ENCODE assay signal across 9 cellular contexts in genomic region chr3:141243295-141243707, GRCh38. TPM values are rescaled to one million over a fixed set of nuclear protein-coding genes. Genes with fewer than 3 reads are reported as not detected.
DNase-seq lines count a peak whose midpoint lies in the region; ATAC-seq and TF ChIP-seq lines count a peak whose summit lies in the region.
"Had no signal": no experiment of that assay in that cellular context is flagged by ENCODE, and none has a peak within 500 bp of the region (broad histone marks: within the 10 kb centered on the region; RNA-seq: fewer than 3 reads in every experiment).

No MANE protein-coding gene starts in this region.

- H4K20me1 ChIP-seq in IMR-90 (ENCODE audit: insufficient read depth, low read length), result 0 out of 2 replicates have a peak, but pooled peaks cover 4% of the 10 kb centered on the region

- H2BK20ac ChIP-seq in IMR-90 (ENCODE audit: low read depth, low read length), result no peak overlapping the region

- TF ChIP-seq POLR2A in IMR-90 (IDR thresholded peaks at IDR 0.05; ENCODE audit: low read depth, low read length), result no peak
- TF ChIP-seq POLR2A in tibial nerve (IDR thresholded peaks at IDR 0.05), result no peak

- H3K4me1 Mint-ChIP-seq in HFFc6 (ENCODE audit: low read depth), result peaks cover 44% of the 10 kb centered on the region

- H2BK120ac ChIP-seq in IMR-90 (ENCODE audit: low read depth, low read length), result no peak overlapping the region

- H4K8ac ChIP-seq in IMR-90 (ENCODE audit: low read depth in 2 of 2, low read length in 2 of 2), result no peak overlapping the region

- TF ChIP-seq EP300 in tibial nerve (IDR thresholded peaks at IDR 0.05), result no peak

- H2AK5ac ChIP-seq in IMR-90 (ENCODE audit: low read depth, low read length), result no peak overlapping the region; the same call in 1 of the 2 replicates

- BruUV-seq in IMR-90 (replicated peaks; lab: Mats Ljungman, UMichigan), result no TSS peak

- dilution Hi-C loops in IMR-90 (cut with HindIII; ENCODE audit: low sequenced_read_pairs, unreplicated experiment), result no loop called here

- WGBS in IMR-90 (ENCODE audit: extremely low coverage in 2 of 2, insufficient read length in 1 of 2), 2 experiments, result 13% methylated on average over 4 of the region's 10 CpGs; no CpG with 5 or more reads in 1 of the 2 experiments
- WGBS in tibial nerve, 2 donors, result 57 to 66% methylated on average over 10 of the region's 10 CpGs

- H3K4me3 Mint-ChIP-seq in HFFc6, result no peak overlapping the region

- H3K18ac ChIP-seq in IMR-90 (ENCODE audit: low read depth, low read length), result no peak overlapping the region

- H3K4me3 ChIP-seq in IMR-90 (ENCODE audit: insufficient read depth, low read depth, low read length), result no peak overlapping the region
- no peak overlapping the region for H3K4me3 ChIP-seq in tibial nerve

- no peak overlapping the region for H4K5ac ChIP-seq in IMR-90 (ENCODE audit: low read depth, low read length)

- H2BK15ac ChIP-seq in IMR-90 (ENCODE audit: low read depth, low read length), result no peak overlapping the region

- in situ Hi-C loops in IMR-90 (cut with MboI; ENCODE audit: low sequenced_read_pairs), result no loop called here

- H3K9me1 ChIP-seq in IMR-90 (ENCODE audit: insufficient read depth, low read length), result peaks cover 24% of the 10 kb centered on the region

- no peak overlapping the region for H3K56ac ChIP-seq in IMR-90 (ENCODE audit: extremely low read depth, insufficient read depth, low read length)

- no peak overlapping the region for H3K27ac Mint-ChIP-seq in HFFc6

- H3K27ac ChIP-seq in IMR-90 (ENCODE audit: insufficient read depth, low read length) (no peak overlapping the region), tibial nerve (no peak overlapping the region)

- ATAC-seq in IMR-90 (ENCODE audit: low read depth), result peak; percentile 62

- H3K36me3 ChIP-seq in IMR-90 (ENCODE audit: control insufficient read depth, insufficient read depth, low read length), result no peaks in the 10 kb centered on the region
- peaks cover 0 to 3% (median 0%) of the 10 kb centered on the region in 3 donors for H3K36me3 ChIP-seq in tibial nerve

- no peak overlapping the region for H2BK5ac ChIP-seq in IMR-90 (ENCODE audit: low read depth, low read length, poor library complexity, severe bottlenecking)

- TF ChIP-seq RAD21 in IMR-90 (IDR thresholded peaks at IDR 0.05; ENCODE audit: low read length), result no peak

- H3K79me1 ChIP-seq in IMR-90 (ENCODE audit: low read depth in 1 of 2, low read length in 2 of 2), result peaks cover 0 to 16% of the 10 kb centered on the region in 2 experiments; a peak in 2 of 4 replicates

- H3K27me3 Mint-ChIP-seq in HFFc6 (ENCODE audit: insufficient read depth), result no peaks in the 10 kb centered on the region; the same call in none of the 2 replicates

- no peak overlapping the region for H3K4me2 ChIP-seq in IMR-90 (ENCODE audit: low read depth, low read length)

- no peaks in the 10 kb centered on the region for H3K36me3 Mint-ChIP-seq in HFFc6 (ENCODE audit: low read depth)

- H3K9me3 Mint-ChIP-seq in HFFc6, result no peaks in the 10 kb centered on the region

- POLR2A ChIA-PET in IMR-90 (lab: Charles Lee; ENCODE audit: unreplicated experiment), result no interaction called here

- H3K14ac ChIP-seq in IMR-90 (replicated peaks; ENCODE audit: low read depth, low read length), result 0 out of 2 replicates have a peak overlapping the region, but pooled peaks have one; percentile 67

- no peak overlapping the region for H3K4ac ChIP-seq in IMR-90 (ENCODE audit: low read depth, low read length)

- H2AK9ac ChIP-seq in IMR-90 (replicated peaks; ENCODE audit: low read depth, low read length, poor library complexity), result peak overlapping the region; percentile 33

- intact Hi-C loops in IMR-90 (cut with micrococcal nuclease), result no loop called here

- CTCF ChIA-PET in IMR-90 (lab: Yijun Ruan, JAX), result interaction anchor here (0.6 kb wide), 1 partner anchor 966 kb away, joined by 3 read pairs; no protein-coding TSS in a partner anchor

- peak; percentile 36 for DNase-seq in IMR-90
- DNase-seq in activated T-cell treated with anti-CD3 and anti-CD28 coated beads for 24 hours (ENCODE audit: low read depth), result peak; percentile 57
- DNase-seq in glomerular visceral epithelial cell (ENCODE audit: extremely low spot score), result peak; percentile 58
- DNase-seq in stimulated activated CD8-positive, alpha-beta memory T cell treated with anti-CD3 and anti-CD28 coated beads, Interleukin-12 subunit alpha, Interleukin-12 subunit beta, amount 100 ng/mL, for 1 hour (ENCODE audit: low read depth), result peak; percentile 47
- no peak for DNase-seq in NCI-H510A treated with DMSO at 0.1 percent for 48 hours (lab: John Stamatoyannopoulos, UW)
- no peak for DNase-seq in tibial nerve (ENCODE audit: low spot score in 2 of 2)
- DNase-seq in KG1 (lab: John Stamatoyannopoulos, UW), result no peak
- no peak for DNase-seq in HFFc6
- DNase-seq: T1000 had no signal

- H3K4me1 ChIP-seq in IMR-90 (ENCODE audit: control insufficient read depth, insufficient read depth, low read length), result peaks cover 15% of the 10 kb centered on the region
- H3K4me1 ChIP-seq in tibial nerve, result peaks cover 0 to 24% (median 0%) of the 10 kb centered on the region in 4 donors

- H3K9me3 ChIP-seq in IMR-90 (ENCODE audit: control insufficient read depth, insufficient read depth, low read length), result no peaks in the 10 kb centered on the region
- no peaks in the 10 kb centered on the region for H3K9me3 ChIP-seq in tibial nerve

- TF ChIP-seq CTCF in IMR-90 (conservative IDR thresholded peaks at IDR 0.05; ENCODE audit: low read depth, low read length) (no peak), tibial nerve (IDR thresholded peaks at IDR 0.05) (no peak), HFFc6 (IDR thresholded peaks at IDR 0.05) (no peak)

- H3K23ac ChIP-seq in IMR-90 (ENCODE audit: low read depth, low read length), result no peak overlapping the region

- no peak overlapping the region for H4K91ac ChIP-seq in IMR-90 (ENCODE audit: insufficient read depth, low read depth, low read length)

- H2AFZ ChIP-seq in IMR-90 (replicated peaks; ENCODE audit: low read length, poor library complexity), result peak overlapping the region; percentile 57

- H3K27me3 ChIP-seq in IMR-90 (ENCODE audit: control insufficient read depth, insufficient read depth, low read length), result no peaks in the 10 kb centered on the region
- H3K27me3 ChIP-seq in tibial nerve, result no peaks in the 10 kb centered on the region

- no peak overlapping the region for H3K9ac ChIP-seq in IMR-90 (ENCODE audit: low read depth, low read length)

TF ChIP-seq in IMR-90, 13 proteins besides CTCF, POLR2A, EP300 and RAD21:
- TF ChIP-seq FOS (IDR thresholded peaks at IDR 0.05; ENCODE audit: low read depth, low read length) (peak; percentile 30; the same call in 1 of the 2 replicates), MAZ (IDR thresholded peaks at IDR 0.05; ENCODE audit: borderline replicate concordance, low read depth, low read length) (no peak)

RNA-seq across cellular contexts. Expression of gene PXYLP1, which starts 11.7 kb away (rescaled TPM):
- total RNA-seq in IMR-90 (2012; rRNA removed), result 13.3 and 15.6 TPM in 2 replicates
- polyA plus RNA-seq in IMR-90 (2012; rRNA removed), result 11.2 and 11.7 TPM in 2 replicates
- 5.3 and 6.3 TPM in 2 replicates for polyA plus RNA-seq in IMR-90 (2012; cell fraction: cytosol; rRNA removed)
- 10.0 and 20.5 TPM in 2 replicates for polyA plus RNA-seq in IMR-90 (2012; cell fraction: nucleus; rRNA removed; ENCODE audit: low replicate concordance)
- total RNA-seq in tibial nerve, result 10 to 100 TPM in 3 of 4 donors, 1 to 10 TPM in 1; 9.9 to 11.7 (median 10.0) TPM
- 1 to 10 TPM; 4.5 to 5.4 (median 4.6) TPM for total RNA-seq in HFFc6 (2021; fragmentation: NEBNext Ultra II Directional; extraction: Animal tissue kit (Norgen Biotek cat#: 25700))

Comparison
In these comparisons a context has a peak if more than half of its experiments do, and no peak if none do; other contexts are left out.
1. DNase-seq: peak in IMR-90 (single experiment), activated T-cell treated with anti-CD3 and anti-CD28 coated beads for 24 hours (single experiment), glomerular visceral epithelial cell (single experiment) and stimulated activated CD8-positive, alpha-beta memory T cell treated with anti-CD3 and anti-CD28 coated beads, Interleukin-12 subunit alpha, Interleukin-12 subunit beta, amount 100 ng/mL, for 1 hour (single experiment); none in NCI-H510A treated with DMSO at 0.1 percent for 48 hours (single experiment), tibial nerve (0 of 2), KG1 (single experiment) and HFFc6 (single experiment).